In genomic region chr10:124292911-124293640, GRCh38 we compare ENCODE assay signal across 21 cellular contexts.
DNase-seq lines count a peak whose midpoint lies in the region; ATAC-seq and TF ChIP-seq lines count a peak whose summit lies in the region.
"Had no signal": no experiment of that assay in that cellular context is flagged by ENCODE, and none has a peak within 500 bp of the region (broad histone marks: within the 10 kb centered on the region; RNA-seq: fewer than 3 reads in every experiment).

No MANE protein-coding gene starts in this region.

- no peak overlapping the region for H4K5ac ChIP-seq in H9 (ENCODE audit: insufficient read length, low read depth, low read length)

- intact Hi-C loops in body of pancreas (cut with DNase I) = no loop called here

- H4K20me1 ChIP-seq in H9 (ENCODE audit: control insufficient read depth, insufficient read depth, insufficient read length) = no peaks in the 10 kb centered on the region

- no peak overlapping the region for H3K27ac ChIP-seq in H9 (ENCODE audit: insufficient read length, low read depth, low read length)
- no peak overlapping the region for H3K27ac ChIP-seq in neuronal stem cell (replicated peaks; ENCODE audit: low read length)
- H3K27ac ChIP-seq in body of pancreas = no peak overlapping the region
- H3K27ac ChIP-seq: RWPE1 had no signal

- H3K79me2 ChIP-seq in H9 (ENCODE audit: insufficient read depth, low read length) = no peaks in the 10 kb centered on the region

- H3K9me3 Mint-ChIP-seq in H9 = no peaks in the 10 kb centered on the region; a peak in 1 of 5 replicates
- H3K9me3 Mint-ChIP-seq in chondrocyte (ENCODE audit: low read depth) = peaks cover 5% of the 10 kb centered on the region
- H3K9me3 Mint-ChIP-seq: activated naive CD4-positive, alpha-beta T cell treated with anti-CD3 and anti-CD28 coated beads, Interleukin-2, amount 50 U/mL, for 24 hours; CD4-positive, alpha-beta T cell had no signal

- H3K23me2 ChIP-seq in H9 (ENCODE audit: insufficient read length, low read depth, low read length, poor library complexity, severe bottlenecking) = no peaks in the 10 kb centered on the region

- H4K8ac ChIP-seq in H9 (replicated peaks; ENCODE audit: insufficient read length, low read depth, low read length) = no peak overlapping the region
- no peak overlapping the region for H4K8ac ChIP-seq in neuronal stem cell (ENCODE audit: low read depth, low read length)

- H3K4me3 ChIP-seq in AG10803 (ENCODE audit: low read length) (no peak overlapping the region), neuronal stem cell (ENCODE audit: low read length in 2 of 2) (no peak overlapping the region), body of pancreas (no peak overlapping the region)
- H3K4me3 ChIP-seq: GM12878 had no signal

- H3K4me1 ChIP-seq in H9 (ENCODE audit: insufficient read depth, low read length) (no peaks in the 10 kb centered on the region), neuronal stem cell (ENCODE audit: control insufficient read depth in 2 of 2, insufficient read depth in 1 of 2, low read depth in 1 of 2, low read length in 2 of 2) (no peaks in the 10 kb centered on the region), body of pancreas (no peaks in the 10 kb centered on the region)

- H3K36me3 ChIP-seq in neuronal stem cell (replicated peaks in 1 of 2; ENCODE audit: control insufficient read depth in 2 of 2, insufficient read depth in 2 of 2, low read length in 2 of 2) (no peaks in the 10 kb centered on the region), body of pancreas (replicated peaks in 1 of 2; ENCODE audit: insufficient read depth in 1 of 2, low read depth in 2 of 2) (no peaks in the 10 kb centered on the region)

- H3T11ph ChIP-seq in H9 (ENCODE audit: low read length) = no peak overlapping the region

- H2BK20ac ChIP-seq in H9 (ENCODE audit: low read depth, low read length, poor library complexity, severe bottlenecking) = no peak overlapping the region

- H3K23ac ChIP-seq in H9 (ENCODE audit: insufficient read length, low read depth, low read length) (no peak overlapping the region), neuronal stem cell (ENCODE audit: low read depth, low read length, poor library complexity) (no peak overlapping the region)

- no peaks in the 10 kb centered on the region for H3K9me3 ChIP-seq in H9 (ENCODE audit: control insufficient read depth, low read depth, low read length)
- no peaks in the 10 kb centered on the region for H3K9me3 ChIP-seq in neuronal stem cell (replicated peaks in 1 of 2; ENCODE audit: control insufficient read depth in 2 of 2, insufficient read depth in 1 of 2, low read depth in 1 of 2, low read length in 2 of 2)
- H3K9me3 ChIP-seq in body of pancreas = no peaks in the 10 kb centered on the region

- no peak overlapping the region for H2BK15ac ChIP-seq in H9 (ENCODE audit: low read depth, low read length)
- no peak overlapping the region for H2BK15ac ChIP-seq in neuronal stem cell (ENCODE audit: low read length)

- H3K4ac ChIP-seq in H9 (ENCODE audit: low read depth, low read length) (no peak overlapping the region), neuronal stem cell (ENCODE audit: low read length) (no peak overlapping the region)

- H2AFZ ChIP-seq in H9 (ENCODE audit: low read length) (no peak overlapping the region), neuronal stem cell (ENCODE audit: low read length) (no peak overlapping the region)

- no peak overlapping the region for H3K14ac ChIP-seq in H9 (ENCODE audit: insufficient read depth, low read length)
- H3K14ac ChIP-seq in neuronal stem cell (ENCODE audit: low read length) = no peak overlapping the region

- H3K4me1 Mint-ChIP-seq in H9 = no peaks in the 10 kb centered on the region
- H3K4me1 Mint-ChIP-seq in chondrocyte (ENCODE audit: low read depth) = peaks cover 17% of the 10 kb centered on the region
- H3K4me1 Mint-ChIP-seq: activated naive CD4-positive, alpha-beta T cell treated with anti-CD3 and anti-CD28 coated beads, Interleukin-2, amount 50 U/mL, for 24 hours had no signal

- H2AK5ac ChIP-seq in H9 (ENCODE audit: insufficient read length, low read length) = no peak overlapping the region
- no peak overlapping the region for H2AK5ac ChIP-seq in neuronal stem cell (ENCODE audit: low read depth, low read length)

- no peak for TF ChIP-seq POLR2A in body of pancreas (IDR thresholded peaks at IDR 0.05)

- H3K9ac ChIP-seq in H9 (ENCODE audit: extremely low read depth, insufficient read length, low read length) (no peak overlapping the region), neuronal stem cell (ENCODE audit: low read depth, low read length, poor library complexity) (no peak overlapping the region)

- no peak overlapping the region for H4K91ac ChIP-seq in H9 (ENCODE audit: insufficient read length, low read depth, low read length)
- no peak overlapping the region for H4K91ac ChIP-seq in neuronal stem cell (ENCODE audit: low read depth, low read length, poor library complexity)

- H3K27ac Mint-ChIP-seq in H9 (no peak overlapping the region), chondrocyte (ENCODE audit: unreplicated experiment) (no peak overlapping the region)
- H3K27ac Mint-ChIP-seq: activated CD8-positive, alpha-beta T cell treated with anti-CD3 and anti-CD28 coated beads, Interleukin-2, amount 10 ng/mL, durations not matched to agents 7 days and 5 days; activated naive CD4-positive, alpha-beta T cell treated with anti-CD3 and anti-CD28 coated beads, Interleukin-2, amount 50 U/mL, for 24 hours; CD4-positive, alpha-beta T cell had no signal

- H3K36me3 Mint-ChIP-seq in H9 (ENCODE audit: insufficient read depth in 1 of 3, low read depth in 3 of 3) (no peaks in the 10 kb centered on the region), chondrocyte (ENCODE audit: low read depth) (peaks cover 3% of the 10 kb centered on the region)
- H3K36me3 Mint-ChIP-seq: activated naive CD4-positive, alpha-beta T cell treated with anti-CD3 and anti-CD28 coated beads, Interleukin-2, amount 50 U/mL, for 24 hours had no signal

- H3K27me3 ChIP-seq in H9 (ENCODE audit: insufficient read depth, low read length) (no peaks in the 10 kb centered on the region), neuronal stem cell (ENCODE audit: control insufficient read depth in 3 of 3, insufficient read depth in 3 of 3, low read depth in 1 of 3, low read length in 3 of 3) (peaks cover 0 to 3% (median 0%) of the 10 kb centered on the region in 3 experiments), body of pancreas (no peaks in the 10 kb centered on the region)

- no peaks in the 10 kb centered on the region for H3K79me1 ChIP-seq in H9 (ENCODE audit: insufficient read depth, low read depth, low read length, poor library complexity, severe bottlenecking)
- H3K79me1 ChIP-seq in neuronal stem cell (ENCODE audit: low read depth, low read length) = no peaks in the 10 kb centered on the region

- no peak overlapping the region for H3K4me2 ChIP-seq in H9 (ENCODE audit: insufficient read depth, insufficient read length, low read length)
- H3K4me2 ChIP-seq in neuronal stem cell (ENCODE audit: insufficient read depth, low read length, poor library complexity, severe bottlenecking) = no peak overlapping the region

- DNase-seq in AG10803 (ENCODE audit: low read depth) (peak; percentile 9), H9 (peak; percentile 12), chondrocyte (ENCODE audit: low spot score) (peak; percentile 61), neuronal stem cell (ENCODE audit: low spot score) (no peak), body of pancreas (no peak)
- no peak for DNase-seq in effector CD8-positive, alpha-beta T cell (lab: John Stamatoyannopoulos, UW)
- DNase-seq: activated CD8-positive, alpha-beta T cell treated with anti-CD3 and anti-CD28 coated beads, Interleukin-2, amount 10 ng/mL, durations not matched to agents 7 days and 5 days; activated T-cell treated with anti-CD3 and anti-CD28 coated beads, Interleukin-2, amount 50 U/mL, for 48 hours; CD4-positive, alpha-beta T cell; cortex of kidney; KG1; NCI-H2029 treated with DMSO at 0.1 percent for 48 hours; NCI-H524; nucleus accumbens; right cardiac atrium had no signal

- WGBS in H9 (ENCODE audit: extremely low coverage, insufficient read length, low lambda C conversion rate) = no CpG with 5 or more reads among the region's 17 CpGs
- WGBS in neuronal stem cell (ENCODE audit: extremely low coverage in 2 of 2, insufficient read length in 2 of 2, insufficient replicate concordance in 1 of 2), 2 donors = no CpG with 5 or more reads among the region's 17 CpGs
- 82 to 87% methylated on average over 12 to 17 of the region's 17 CpGs for WGBS in body of pancreas, 2 donors

- TF ChIP-seq CTCF in AG10803 (conservative IDR thresholded peaks at IDR 0.05; ENCODE audit: low read length) = no peak
- TF ChIP-seq CTCF in H9 (conservative IDR thresholded peaks at IDR 0.05) = no peak
- peak; percentile 41 for TF ChIP-seq CTCF in chondrocyte (IDR thresholded peaks at IDR 0.05)
- TF ChIP-seq CTCF in body of pancreas (IDR thresholded peaks at IDR 0.05) = no peak

- H3K4me3 Mint-ChIP-seq in H9 (no peak overlapping the region), chondrocyte (ENCODE audit: unreplicated experiment) (no peak overlapping the region)
- H3K4me3 Mint-ChIP-seq: activated CD8-positive, alpha-beta T cell treated with anti-CD3 and anti-CD28 coated beads, Interleukin-2, amount 10 ng/mL, durations not matched to agents 7 days and 5 days; activated naive CD4-positive, alpha-beta T cell treated with anti-CD3 and anti-CD28 coated beads, Interleukin-2, amount 50 U/mL, for 24 hours; CD4-positive, alpha-beta T cell had no signal

- ATAC-seq in GM21737 (IDR thresholded peaks at IDR 0.05; ENCODE audit: unreplicated experiment) (no peak), HG02610 (IDR thresholded peaks at IDR 0.05; ENCODE audit: unreplicated experiment) (no peak), body of pancreas (no peak)
- ATAC-seq: activated CD8-positive, alpha-beta T cell treated with anti-CD3 and anti-CD28 coated beads, Interleukin-2, amount 10 ng/mL, durations not matched to agents 7 days and 5 days; GM12878; right cardiac atrium; SK-N-SH treated with all-trans-retinoic acid at 6 μM for 48 hours had no signal

- H2BK12ac ChIP-seq in H9 (ENCODE audit: insufficient read length, low read depth, low read length) (no peak overlapping the region), neuronal stem cell (ENCODE audit: low read length) (no peak overlapping the region)

- H3K56ac ChIP-seq in H9 (ENCODE audit: insufficient read length, low read depth, low read length) = no peak overlapping the region

- H2BK5ac ChIP-seq in H9 (ENCODE audit: insufficient read length, low read length) (no peak overlapping the region), neuronal stem cell (ENCODE audit: low read length) (peak overlapping the region; percentile 56)

- H2BK120ac ChIP-seq in H9 (ENCODE audit: low read depth, low read length, poor library complexity, severe bottlenecking) (no peak overlapping the region), neuronal stem cell (ENCODE audit: low read depth, low read length) (no peak overlapping the region)

- H3K27me3 Mint-ChIP-seq in H9 (ENCODE audit: low read depth) (peaks cover 4% of the 10 kb centered on the region), chondrocyte (ENCODE audit: low read depth) (peaks cover 6% of the 10 kb centered on the region)
- H3K27me3 Mint-ChIP-seq: activated naive CD4-positive, alpha-beta T cell treated with anti-CD3 and anti-CD28 coated beads, Interleukin-2, amount 50 U/mL, for 24 hours; CD4-positive, alpha-beta T cell had no signal

- H3K18ac ChIP-seq in H9 (ENCODE audit: insufficient read length, low read depth, low read length) (no peak overlapping the region), neuronal stem cell (ENCODE audit: low read length) (no peak overlapping the region)

Comparison
In these comparisons a context has a peak if more than half of its experiments do, and no peak if none do; other contexts are left out.
1. DNase-seq: peak in AG10803 (single experiment), H9 (single experiment) and chondrocyte (single experiment); none in neuronal stem cell (single experiment), effector CD8-positive, alpha-beta T cell (single experiment) and body of pancreas (0 of 4).